8 cellular contexts compared by ENCODE assay signal in genomic region chr1:229714964-229715603, GRCh38.
DNase-seq lines count a peak whose midpoint lies in the region; ATAC-seq and TF ChIP-seq lines count a peak whose summit lies in the region.

No MANE protein-coding gene starts in this region.

- H3K27me3 ChIP-seq in BE2C, result no peaks in the 10 kb centered on the region

- H3K4me1 Mint-ChIP-seq in activated T-helper 17 cell treated with anti-CD3 and anti-CD28 coated beads, Interleukin-2, amount 50 U/mL, for 72 hours, result no peaks in the 10 kb centered on the region

- H3K9me3 ChIP-seq in BE2C (no peaks in the 10 kb centered on the region; the same call in 1 of the 2 replicates), mucosa of descending colon (no peaks in the 10 kb centered on the region)

- peaks cover 6% of the 10 kb centered on the region for H3K27me3 Mint-ChIP-seq in activated T-helper 17 cell treated with anti-CD3 and anti-CD28 coated beads, Interleukin-2, amount 50 U/mL, for 72 hours

- peak; percentile 58 for DNase-seq in BE2C
- DNase-seq in NCI-H2196 (lab: John Stamatoyannopoulos, UW; ENCODE audit: unreplicated experiment), result peak; percentile 53
- peak in 1 of 3 donors; percentile 70 for DNase-seq in mucosa of descending colon
- DNase-seq in GF-D8 (lab: John Stamatoyannopoulos, UW), result no peak

- H3K36me3 ChIP-seq in BE2C (no peaks in the 10 kb centered on the region), mucosa of descending colon (ENCODE audit: low read depth) (no peaks in the 10 kb centered on the region)

- H3K9me3 Mint-ChIP-seq in activated T-helper 17 cell treated with anti-CD3 and anti-CD28 coated beads, Interleukin-2, amount 50 U/mL, for 72 hours, result no peaks in the 10 kb centered on the region

- intact Hi-C loops in mucosa of descending colon (cut with DNase I, micrococcal nuclease), result no loop called here

- no peak overlapping the region for H3K4me3 Mint-ChIP-seq in activated T-helper 17 cell treated with anti-CD3 and anti-CD28 coated beads, Interleukin-2, amount 50 U/mL, for 72 hours

- H3K4me3 ChIP-seq in BE2C (ENCODE audit: low read depth, low read length), result no peak overlapping the region
- H3K4me3 ChIP-seq in mucosa of descending colon, result no peak overlapping the region

- no peaks in the 10 kb centered on the region for H3K36me3 Mint-ChIP-seq in activated T-helper 17 cell treated with anti-CD3 and anti-CD28 coated beads, Interleukin-2, amount 50 U/mL, for 72 hours (ENCODE audit: low read depth)

- no peak overlapping the region for H3K27ac Mint-ChIP-seq in activated T-helper 17 cell treated with anti-CD3 and anti-CD28 coated beads, Interleukin-2, amount 50 U/mL, for 72 hours

- TF ChIP-seq CTCF in BE2C (IDR thresholded peaks at IDR 0.05; ENCODE audit: low read depth, low read length) (peak; percentile 73), mucosa of descending colon (IDR thresholded peaks at IDR 0.05) (no peak)

- H3K4me1 ChIP-seq in BE2C, result no peaks in the 10 kb centered on the region
- H3K4me1 ChIP-seq in mucosa of descending colon (ENCODE audit: low read depth), result no peaks in the 10 kb centered on the region

- ATAC-seq in GM19395 (IDR thresholded peaks at IDR 0.05; ENCODE audit: unreplicated experiment), result peak; percentile 83
- peak; percentile 65 for ATAC-seq in activated T-helper 17 cell treated with anti-CD3 and anti-CD28 coated beads, Interleukin-2, amount 50 U/mL, for 72 hours (replicated peaks)
- peak; percentile 66 for ATAC-seq in mucosa of descending colon
- ATAC-seq in GM18907 (IDR thresholded peaks at IDR 0.05; ENCODE audit: unreplicated experiment), result no peak
- ATAC-seq in GM21423 (IDR thresholded peaks at IDR 0.05; ENCODE audit: unreplicated experiment), result no peak

Comparison
In these comparisons a context has a peak if more than half of its experiments do, and no peak if none do; other contexts are left out.
1. ATAC-seq: peak in GM19395 (single experiment), activated T-helper 17 cell treated with anti-CD3 and anti-CD28 coated beads, Interleukin-2, amount 50 U/mL, for 72 hours (single experiment) and mucosa of descending colon (single experiment); none in GM18907 (single experiment) and GM21423 (single experiment).